ENCODE assay signal across 7 cellular contexts in genomic region chr20:44979090-44979621, GRCh38.
DNase-seq lines count a peak whose midpoint lies in the region; ATAC-seq and TF ChIP-seq lines count a peak whose summit lies in the region.

No MANE protein-coding gene starts in this region.

- no peaks in the 10 kb centered on the region for H3K4me1 Mint-ChIP-seq in nephron progenitor cell

- in situ Hi-C loops in astrocyte of the spinal cord (cut with HindIII; ENCODE audit: low sequenced_read_pairs): no loop called here

- no peaks in the 10 kb centered on the region for H3K9me3 Mint-ChIP-seq in nephron progenitor cell

- H3K4me3 ChIP-seq in astrocyte of the spinal cord (ENCODE audit: low read depth, low read length): no peak overlapping the region

- peak; percentile 73 for DNase-seq in SIG-M5 (lab: John Stamatoyannopoulos, UW)
- peak; percentile 13 for DNase-seq in astrocyte of the spinal cord (ENCODE audit: low read depth, low spot score)
- DNase-seq in nephron progenitor cell: no peak
- DNase-seq in NCI-H82 (lab: John Stamatoyannopoulos, UW): no peak
- DNase-seq in NCI-H524 (lab: John Stamatoyannopoulos, UW): no peak

- no peak for TF ChIP-seq CTCF in astrocyte of the spinal cord (IDR thresholded peaks at IDR 0.05; ENCODE audit: low read depth, low read length)
- no peak for TF ChIP-seq CTCF in nephron progenitor cell (IDR thresholded peaks at IDR 0.05)

- no peak overlapping the region for H3K4me3 Mint-ChIP-seq in nephron progenitor cell

- ATAC-seq in GM18907 (IDR thresholded peaks at IDR 0.05; ENCODE audit: unreplicated experiment) (peak; percentile 85), HG03039 (IDR thresholded peaks at IDR 0.05; ENCODE audit: unreplicated experiment) (peak; percentile 69)

- peak overlapping the region; percentile 47 for H3K27ac Mint-ChIP-seq in nephron progenitor cell

- H3K27me3 Mint-ChIP-seq in nephron progenitor cell (ENCODE audit: low read depth, poor library complexity): no peaks in the 10 kb centered on the region

- H3K36me3 Mint-ChIP-seq in nephron progenitor cell (ENCODE audit: low read depth): peaks cover 58% of the 10 kb centered on the region

Comparison
In these comparisons a context has a peak if more than half of its experiments do, and no peak if none do; other contexts are left out.
1. DNase-seq: peak in SIG-M5 (single experiment) and astrocyte of the spinal cord (single experiment); none in nephron progenitor cell (single experiment), NCI-H82 (single experiment) and NCI-H524 (0 of 2).